In the genomic region with DNA sequence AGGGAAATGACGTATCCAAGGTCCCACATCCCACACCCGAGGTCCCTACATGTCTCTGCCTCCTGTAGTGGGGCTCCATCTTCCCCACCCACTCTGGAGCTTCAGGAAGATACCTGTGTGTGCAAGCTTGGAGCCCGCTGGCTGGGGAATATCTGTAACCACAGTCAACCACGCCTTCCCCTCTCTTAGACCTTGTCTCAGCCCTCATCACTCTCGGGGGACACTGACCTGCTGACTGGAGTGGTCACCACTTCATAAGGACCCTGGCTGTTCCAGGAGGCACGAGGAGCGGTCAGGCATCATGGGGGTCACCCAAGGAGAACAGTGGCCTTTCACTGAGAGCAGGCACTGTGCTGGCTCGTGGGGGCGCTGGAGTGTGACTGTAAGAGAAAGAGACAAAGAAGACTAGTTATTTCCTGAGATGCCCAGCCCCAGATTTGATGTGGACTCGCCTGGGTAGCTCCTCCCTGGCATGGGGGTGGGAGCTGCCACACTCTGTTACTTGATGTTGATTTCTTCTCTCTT, we compare ENCODE assay signal across 15 cellular contexts. TPM values are rescaled to one million over a fixed set of nuclear protein-coding genes. Genes with fewer than 3 reads are reported as not detected.
DNase-seq lines count a peak whose midpoint lies in the region; ATAC-seq, FAIRE-seq and TF ChIP-seq lines count a peak whose summit lies in the region.
"Had no signal": no experiment of that assay in that cellular context is flagged by ENCODE, and none has a peak within 500 bp of the region (broad histone marks: within the 10 kb centered on the region; RNA-seq: fewer than 3 reads in every experiment).

No MANE protein-coding gene starts in this region.

- no peaks in the 10 kb centered on the region for H3K4me1 Mint-ChIP-seq in natural killer cell treated with Interleukin-12 subunit alpha and Interleukin-12 subunit beta and Interleukin-15 and Interleukin-18, amount 100 ng/mL, for 72 hours (ENCODE audit: low read depth in 2 of 2)
- no peaks in the 10 kb centered on the region for H3K4me1 Mint-ChIP-seq in natural killer cell

- 16% methylated on average over 10 of the region's 10 CpGs for WGBS in GM12878 (ENCODE audit: insufficient coverage, insufficient replicate concordance, low lambda C conversion rate, missing lambda C conversion rate)

- peaks cover 30 to 44% of the 10 kb centered on the region in 2 donors for H3K27me3 Mint-ChIP-seq in natural killer cell treated with Interleukin-12 subunit alpha and Interleukin-12 subunit beta and Interleukin-15 and Interleukin-18, amount 100 ng/mL, for 72 hours
- H3K27me3 Mint-ChIP-seq in natural killer cell (ENCODE audit: low read depth in 2 of 2): peaks cover 27 to 33% of the 10 kb centered on the region in 2 donors

- H2AFZ ChIP-seq in GM12878 (ENCODE audit: control insufficient read depth, low read depth, low read length): no peak overlapping the region
- peak overlapping the region; percentile 94 for H2AFZ ChIP-seq in keratinocyte (ENCODE audit: control insufficient read depth, low read length)
- H2AFZ ChIP-seq: GM23248 had no signal

- RAD21 ChIA-PET in GM12878 (lab: Charles Lee; ENCODE audit: unreplicated experiment): no interaction called here

- ATAC-seq in natural killer cell treated with Interleukin-12 subunit alpha and Interleukin-12 subunit beta and Interleukin-15 and Interleukin-18, amount 100 ng/mL, for 72 hours: peak; percentile 20
- no peak for ATAC-seq in natural killer cell
- ATAC-seq in GM12878: peak; percentile 36; the same call in 2 of the 3 replicates

- SMC1A ChIA-PET in GM12878 (lab: Charles Lee; ENCODE audit: uncharacterized antibody, unreplicated experiment): interaction anchor here (0.7 to 1.5 kb wide), 2 partner anchors 9 to 51 kb away, joined by 3 read pairs; no protein-coding TSS in a partner anchor

- TF ChIP-seq CTCF in natural killer cell (IDR thresholded peaks at IDR 0.05) (no peak), GM12878 (IDR thresholded peaks at IDR 0.05 in 2 of 3, conservative IDR thresholded peaks at IDR 0.05 in 1 of 3; ENCODE audit: control insufficient read depth in 2 of 3, extremely low read depth in 1 of 3, insufficient read depth in 1 of 3, low read depth in 3 of 3, low read length in 3 of 3) (no peak), keratinocyte (optimal IDR thresholded peaks at IDR 0.05 in 1 of 3, IDR thresholded peaks at IDR 0.05 in 1 of 3, conservative IDR thresholded peaks at IDR 0.05 in 1 of 3; ENCODE audit: extremely low read depth in 1 of 3, insufficient read depth in 2 of 3, low read length in 3 of 3) (peak in 1 of 3 experiments; percentile 7)

- intact Hi-C loops in natural killer cell (cut with micrococcal nuclease): no loop called here
- intact Hi-C loops in GM12878 (cut with micrococcal nuclease; ENCODE audit: unreplicated experiment): no loop called here

- FAIRE-seq in GM12878 (lab: Jason Lieb, UNC): no peak
- no peak for FAIRE-seq in keratinocyte (lab: Jason Lieb, UNC)
- FAIRE-seq: A204.1, GM19239 had no signal

- POLR2A ChIA-PET in GM12878 (lab: Charles Lee): no interaction called here

- CTCF ChIA-PET in GM12878 (lab: Yijun Ruan, JAX): interaction anchor here (1.0 to 1.7 kb wide), 2 partner anchors 37 to 41 kb away, joined by 3 read pairs; no protein-coding TSS in a partner anchor

- no peak overlapping the region for H3K4me3 Mint-ChIP-seq in natural killer cell treated with Interleukin-12 subunit alpha and Interleukin-12 subunit beta and Interleukin-15 and Interleukin-18, amount 100 ng/mL, for 72 hours
- no peak overlapping the region for H3K4me3 Mint-ChIP-seq in natural killer cell

- no peak for TF ChIP-seq RAD21 in GM12878 (IDR thresholded peaks at IDR 0.05; ENCODE audit: insufficient read depth, low read depth, low read length)

- no peaks in the 10 kb centered on the region for H3K9me3 Mint-ChIP-seq in natural killer cell treated with Interleukin-12 subunit alpha and Interleukin-12 subunit beta and Interleukin-15 and Interleukin-18, amount 100 ng/mL, for 72 hours
- no peaks in the 10 kb centered on the region for H3K9me3 Mint-ChIP-seq in natural killer cell

- TF ChIP-seq POLR2A in GM12878 (IDR thresholded peaks at IDR 0.05; ENCODE audit: low read depth, low read length): no peak

- no peak overlapping the region for H3K27ac ChIP-seq in GM12878 (ENCODE audit: control insufficient read depth, insufficient read depth)
- no peak overlapping the region for H3K27ac ChIP-seq in keratinocyte (ENCODE audit: control insufficient read depth, insufficient read depth, low read length)
- H3K27ac ChIP-seq: GM23248 had no signal

- H3K4me2 ChIP-seq in GM12878 (ENCODE audit: control insufficient read depth, insufficient read depth): no peak overlapping the region
- H3K4me2 ChIP-seq in keratinocyte (ENCODE audit: control insufficient read depth, extremely low read depth, insufficient read depth, low read depth, low read length): no peak overlapping the region

- no TSS peak for BruUV-seq in GM12878 (replicated peaks; lab: Mats Ljungman, UMichigan)

- H3K79me2 ChIP-seq in GM12878 (ENCODE audit: control insufficient read depth, insufficient read depth, low read length) (no peaks in the 10 kb centered on the region), keratinocyte (ENCODE audit: control insufficient read depth, insufficient read depth, low read length) (no peaks in the 10 kb centered on the region)

- H3K36me3 Mint-ChIP-seq in natural killer cell treated with Interleukin-12 subunit alpha and Interleukin-12 subunit beta and Interleukin-15 and Interleukin-18, amount 100 ng/mL, for 72 hours: no peaks in the 10 kb centered on the region
- no peaks in the 10 kb centered on the region for H3K36me3 Mint-ChIP-seq in natural killer cell

- H3K4me1 ChIP-seq in GM12878 (ENCODE audit: control insufficient read depth, insufficient read depth, low read length) (no peaks in the 10 kb centered on the region), keratinocyte (ENCODE audit: control insufficient read depth, extremely low read depth, insufficient read depth, low read length) (peaks cover 14% of the 10 kb centered on the region)

- H3K27ac Mint-ChIP-seq in natural killer cell treated with Interleukin-12 subunit alpha and Interleukin-12 subunit beta and Interleukin-15 and Interleukin-18, amount 100 ng/mL, for 72 hours: no peak overlapping the region
- H3K27ac Mint-ChIP-seq in natural killer cell: no peak overlapping the region

- H3K4me3 ChIP-seq in GM12878: no peak overlapping the region
- no peak overlapping the region for H3K4me3 ChIP-seq in keratinocyte (ENCODE audit: control insufficient read depth in 2 of 3, extremely low read depth in 1 of 3, insufficient read depth in 2 of 3, low read depth in 1 of 3, low read length in 3 of 3)
- H3K4me3 ChIP-seq: GM23248 had no signal

- in situ Hi-C loops in GM12878 (cut with MboI): no loop called here

- H3K27me3 ChIP-seq in GM12878 (replicated peaks in 1 of 2; ENCODE audit: control insufficient read depth in 2 of 2, insufficient read depth in 2 of 2, low read length in 1 of 2) (no peaks in the 10 kb centered on the region), keratinocyte (ENCODE audit: control insufficient read depth, extremely low read depth, insufficient read depth, low read length) (no peaks in the 10 kb centered on the region)

- DNase-seq in natural killer cell treated with Interleukin-12 subunit alpha and Interleukin-12 subunit beta and Interleukin-15 and Interleukin-18, amount 100 ng/mL, for 72 hours (ENCODE audit: low spot score): no peak
- DNase-seq in natural killer cell (no peak), GM12878 (ENCODE audit: low read depth, low spot score) (no peak), keratinocyte (ENCODE audit: low read depth, low spot score) (no peak), anterior cingulate cortex (lab: John Stamatoyannopoulos, UW) (no peak), HCEC 1CT (no peak), NK-92 (lab: John Stamatoyannopoulos, UW; ENCODE audit: unreplicated experiment) (no peak), NAMALWA (ENCODE audit: low spot score) (no peak)
- DNase-seq: GM23248, Kasumi-1, NCI-H187 treated with DMSO at 0.1 percent for 48 hours, NCI-H446 treated with DMSO at 0.1 percent for 48 hours, NCI-H748 treated with DMSO at 0.1 percent for 48 hours had no signal

- H3K9ac ChIP-seq in GM12878 (ENCODE audit: control insufficient read depth, insufficient read depth, low read length): no peak overlapping the region
- H3K9ac ChIP-seq in keratinocyte (ENCODE audit: control insufficient read depth, extremely low read depth, insufficient read depth, low read length): no peak overlapping the region
- H3K9ac ChIP-seq: GM23248 had no signal

- dilution Hi-C loops in keratinocyte (cut with MboI; ENCODE audit: extremely low pct_ligation_motif_present, low sequenced_read_pairs): no loop called here

- peaks cover 3% of the 10 kb centered on the region for H3K9me1 ChIP-seq in keratinocyte (ENCODE audit: control insufficient read depth, extremely low read depth, insufficient read depth, low read length)

- no peaks in the 10 kb centered on the region for H3K36me3 ChIP-seq in GM12878 (ENCODE audit: control insufficient read depth in 2 of 2, insufficient read depth in 2 of 2, low read length in 1 of 2)
- no peaks in the 10 kb centered on the region for H3K36me3 ChIP-seq in keratinocyte (ENCODE audit: control insufficient read depth in 2 of 2, extremely low read depth in 1 of 2, insufficient read depth in 2 of 2, low read length in 2 of 2)

- no peak for TF ChIP-seq EP300 in GM12878 (IDR thresholded peaks at IDR 0.05; ENCODE audit: borderline replicate concordance in 1 of 2, control insufficient read depth in 1 of 2, low read depth in 2 of 2, low read length in 2 of 2)

- no peaks in the 10 kb centered on the region for H3K9me3 ChIP-seq in GM12878 (replicated peaks; ENCODE audit: control insufficient read depth, insufficient read depth, low read length)
- H3K9me3 ChIP-seq in keratinocyte (ENCODE audit: control insufficient read depth, low read depth, low read length): no peaks in the 10 kb centered on the region

- H4K20me1 ChIP-seq in GM12878 (ENCODE audit: control insufficient read depth, insufficient read depth) (no peaks in the 10 kb centered on the region), keratinocyte (ENCODE audit: control insufficient read depth, extremely low read depth, insufficient read depth, low read length) (no peaks in the 10 kb centered on the region)

RNA-seq across cellular contexts. Expression of a gene that starts 48.6 kb away (rescaled TPM):
- not detected for total RNA-seq in natural killer cell treated with Interleukin-12 subunit alpha and Interleukin-12 subunit beta and Interleukin-15 and Interleukin-18, amount 100 ng/mL, for 72 hours
- not detected for total RNA-seq in natural killer cell
- total RNA-seq in GM12878 (2013; cell fraction: nucleolus; rRNA removed): not detected in 2 replicates
- not detected in 2 replicates for total RNA-seq in GM12878 (2014; rRNA removed)
- not detected in 2 replicates for total RNA-seq in GM12878 (2014; rRNA removed; fragmentation: Illumina TruSeq; extraction: Trizol)
- total RNA-seq in GM12878 (2021): not detected in 2 replicates
- polyA plus RNA-seq in GM12878 (2011; ENCODE audit: low read depth): 0.04 TPM
- not detected in 2 replicates for polyA plus RNA-seq in GM12878 (2011; rRNA removed)
- polyA plus RNA-seq in GM12878 (2011; cell fraction: cytosol; rRNA removed): not detected in 2 replicates
- not detected in 2 replicates for polyA plus RNA-seq in GM12878 (2011; cell fraction: nucleus; rRNA removed)
- polyA plus RNA-seq in GM12878 (2012): 0.01 and 0.03 TPM in 2 replicates
- not detected in 2 replicates for polyA plus RNA-seq in GM12878 (2014; fragmentation: Illumina TruSeq; extraction: Trizol)
- polyA plus RNA-seq in GM12878 (2014; fragmentation: Nextera tagmentation; extraction: Ambion mirVana): under 1 TPM; under 0.01 to 0.02 TPM
- not detected in 2 replicates for polyA plus RNA-seq in GM12878 (2014; rRNA removed)
- under 1 TPM in 1 of 2 experiments, not detected in 1; 0.03 TPM for polyA plus RNA-seq in GM12878 (2016; fragmentation: Nextera tagmentation; extraction: Ambion mirVana)
- not detected in 2 replicates for polyA minus RNA-seq in GM12878 (2011; rRNA and poly(A)+ RNA removed)
- polyA minus RNA-seq in GM12878 (2011; cell fraction: cytosol; rRNA and poly(A)+ RNA removed): not detected in 2 replicates
- not detected in 2 replicates for polyA minus RNA-seq in GM12878 (2011; cell fraction: nucleus; rRNA and poly(A)+ RNA removed)
- polyA plus RNA-seq in keratinocyte: not detected in 3 replicates
- polyA plus RNA-seq in keratinocyte (2011; ENCODE audit: low read depth): not detected
- polyA plus RNA-seq in keratinocyte (2011; cell fraction: cytosol; rRNA removed): not detected in 2 replicates
- not detected in 2 replicates for polyA plus RNA-seq in keratinocyte (2011; cell fraction: nucleus; rRNA removed)
- 0.06 TPM in 1 of 2 replicates, not detected in the other for polyA plus RNA-seq in keratinocyte (2012; ENCODE audit: low replicate concordance)
- not detected in 3 replicates for polyA minus RNA-seq in keratinocyte
- polyA minus RNA-seq in keratinocyte (2011; cell fraction: cytosol; rRNA and poly(A)+ RNA removed): not detected
- not detected in 2 replicates for polyA minus RNA-seq in keratinocyte (2011; cell fraction: nucleus; rRNA and poly(A)+ RNA removed)
- total RNA-seq: GM23248 had no signal
- polyA plus RNA-seq: GM23248 had no signal

RNA-seq across cellular contexts. Expression of a gene that starts 50.6 kb away (rescaled TPM):
- total RNA-seq in natural killer cell treated with Interleukin-12 subunit alpha and Interleukin-12 subunit beta and Interleukin-15 and Interleukin-18, amount 100 ng/mL, for 72 hours: 100 to 1,000 TPM in 1 of 2 donors, 10 to 100 TPM in 1; 63.6 to 103 TPM
- 10 to 100 TPM; 12.4 to 14.1 (median 13.5) TPM for total RNA-seq in natural killer cell
- 50.5 and 53.9 TPM in 2 replicates for total RNA-seq in GM12878 (2013; cell fraction: nucleolus; rRNA removed)
- total RNA-seq in GM12878 (2014; rRNA removed): 51.9 and 55.8 TPM in 2 replicates
- total RNA-seq in GM12878 (2014; rRNA removed; fragmentation: Illumina TruSeq; extraction: Trizol): 39.3 and 41.1 TPM in 2 replicates
- total RNA-seq in GM12878 (2021): 61.5 and 67.4 TPM in 2 replicates
- 16.4 TPM for polyA plus RNA-seq in GM12878 (2011; ENCODE audit: low read depth)
- 22.2 and 36.3 TPM in 2 replicates for polyA plus RNA-seq in GM12878 (2011; rRNA removed)
- polyA plus RNA-seq in GM12878 (2011; cell fraction: cytosol; rRNA removed): 43.2 and 44.7 TPM in 2 replicates
- 59.7 and 81.4 TPM in 2 replicates for polyA plus RNA-seq in GM12878 (2011; cell fraction: nucleus; rRNA removed)
- polyA plus RNA-seq in GM12878 (2012): 33.7 and 38.4 TPM in 2 replicates
- 45.7 and 54.8 TPM in 2 replicates for polyA plus RNA-seq in GM12878 (2014; fragmentation: Illumina TruSeq; extraction: Trizol)
- polyA plus RNA-seq in GM12878 (2014; fragmentation: Nextera tagmentation; extraction: Ambion mirVana): 100 to 1,000 TPM; 117 to 121 TPM
- 53.5 and 56.5 TPM in 2 replicates for polyA plus RNA-seq in GM12878 (2014; rRNA removed)
- 10 to 100 TPM; 74.8 to 82.4 TPM for polyA plus RNA-seq in GM12878 (2016; fragmentation: Nextera tagmentation; extraction: Ambion mirVana)
- 60.5 and 67.0 TPM in 2 replicates for polyA minus RNA-seq in GM12878 (2011; rRNA and poly(A)+ RNA removed)
- polyA minus RNA-seq in GM12878 (2011; cell fraction: cytosol; rRNA and poly(A)+ RNA removed): 18.3 and 18.8 TPM in 2 replicates
- 20.9 and 28.2 TPM in 2 replicates for polyA minus RNA-seq in GM12878 (2011; cell fraction: nucleus; rRNA and poly(A)+ RNA removed)
- 29.4 to 36.1 TPM (median 32.0 TPM) in 3 replicates for polyA plus RNA-seq in keratinocyte
- 6.0 TPM for polyA plus RNA-seq in keratinocyte (2011; ENCODE audit: low read depth)
- 24.5 and 28.3 TPM in 2 replicates for polyA plus RNA-seq in keratinocyte (2011; cell fraction: cytosol; rRNA removed)
- polyA plus RNA-seq in keratinocyte (2011; cell fraction: nucleus; rRNA removed): 29.0 and 33.6 TPM in 2 replicates
- 19.4 and 41.0 TPM in 2 replicates for polyA plus RNA-seq in keratinocyte (2012; ENCODE audit: low replicate concordance)
- polyA minus RNA-seq in keratinocyte: 43.7 to 57.4 TPM (median 49.2 TPM) in 3 replicates
- 31.1 TPM for polyA minus RNA-seq in keratinocyte (2011; cell fraction: cytosol; rRNA and poly(A)+ RNA removed)
- polyA minus RNA-seq in keratinocyte (2011; cell fraction: nucleus; rRNA and poly(A)+ RNA removed): 14.5 and 18.1 TPM in 2 replicates

Comparison
In these comparisons a context has a peak if more than half of its experiments do, and no peak if none do; other contexts are left out.
1. ATAC-seq: peak in natural killer cell treated with Interleukin-12 subunit alpha and Interleukin-12 subunit beta and Interleukin-15 and Interleukin-18, amount 100 ng/mL, for 72 hours (2 of 2) and GM12878 (single experiment); none in natural killer cell (0 of 3).